9 cellular contexts compared by ENCODE assay signal in genomic region chr14:68797180-68797670, GRCh38. TPM values are rescaled to one million over a fixed set of nuclear protein-coding genes. Genes with fewer than 3 reads are reported as not detected.
DNase-seq lines count a peak whose midpoint lies in the region; ATAC-seq and TF ChIP-seq lines count a peak whose summit lies in the region.
"Had no signal": no experiment of that assay in that cellular context is flagged by ENCODE, and none has a peak within 500 bp of the region (broad histone marks: within the 10 kb centered on the region; RNA-seq: fewer than 3 reads in every experiment).

No MANE protein-coding gene starts in this region.

- TF ChIP-seq CTCF in GM13977 (IDR thresholded peaks at IDR 0.05; ENCODE audit: extremely low read depth, insufficient read depth, missing control alignments): no peak
- no peak for TF ChIP-seq CTCF in RWPE2 (IDR thresholded peaks at IDR 0.05; ENCODE audit: poor library complexity, severe bottlenecking)
- no peak for TF ChIP-seq CTCF in right atrium auricular region (IDR thresholded peaks at IDR 0.05)

- H3K9me3 ChIP-seq in RWPE2 (ENCODE audit: severe bottlenecking) (peaks cover 7% of the 10 kb centered on the region), right atrium auricular region (peaks cover 0 to 7% of the 10 kb centered on the region in 2 donors)

- DNase-seq in GM13977 (ENCODE audit: low spot score) (peak; percentile 7), RWPE2 (ENCODE audit: low spot score) (peak; percentile 55), right atrium auricular region (ENCODE audit: low spot score) (peak; percentile 52)
- DNase-seq: NCI-H2227 treated with DMSO at 0.1 percent for 48 hours had no signal

- peaks cover 9% of the 10 kb centered on the region for H3K4me1 ChIP-seq in RWPE2 (ENCODE audit: insufficient read depth, poor library complexity, severe bottlenecking)
- peaks cover 0 to 14% of the 10 kb centered on the region in 2 donors for H3K4me1 ChIP-seq in right atrium auricular region

- H3K27me3 ChIP-seq in RWPE2 (ENCODE audit: insufficient read depth, poor library complexity, severe bottlenecking): no peaks in the 10 kb centered on the region
- H3K27me3 ChIP-seq in right atrium auricular region: no peaks in the 10 kb centered on the region

- peaks cover 7% of the 10 kb centered on the region for H3K36me3 ChIP-seq in RWPE2 (ENCODE audit: low read depth)
- H3K36me3 ChIP-seq in right atrium auricular region: no peaks in the 10 kb centered on the region

- in situ Hi-C loops in GM13977 (cut with MboI; ENCODE audit: low pct_unique_long_range_greater_than_20kb, low sequenced_read_pairs, unreplicated experiment): no loop called here

- no peak overlapping the region for H3K4me3 ChIP-seq in RWPE2 (ENCODE audit: severe bottlenecking)
- H3K4me3 ChIP-seq in right atrium auricular region: no peak overlapping the region
- no peak overlapping the region for H3K4me3 ChIP-seq in skin epidermis

- H3K27ac ChIP-seq in RWPE2 (ENCODE audit: poor library complexity, severe bottlenecking) (peak overlapping the region; percentile 99), right atrium auricular region (peak overlapping the region; percentile 100), skin epidermis (peak overlapping the region in 18 of 21 experiments; percentile 94 to 100 (median 100))

- ATAC-seq in RWPE2 (ENCODE audit: low read depth): no peak
- no peak for ATAC-seq in HG03108 (IDR thresholded peaks at IDR 0.05; ENCODE audit: unreplicated experiment)
- no peak for ATAC-seq in HG02642 (IDR thresholded peaks at IDR 0.05; ENCODE audit: poor library complexity, unreplicated experiment)
- no peak for ATAC-seq in HG03460 (IDR thresholded peaks at IDR 0.05; ENCODE audit: unreplicated experiment)
- no peak for ATAC-seq in GM19351 (IDR thresholded peaks at IDR 0.05; ENCODE audit: unreplicated experiment)

RNA-seq across cellular contexts. Expression of gene ZFP36L1, which starts 4.4 kb away (rescaled TPM):
- total RNA-seq in right atrium auricular region: 100 to 1,000 TPM in 1 of 2 donors, 10 to 100 TPM in 1; 66.6 to 276 TPM
